Comparison of ENCODE assay signal across 8 cellular contexts in genomic region chr17:80991645-80992076, GRCh38. TPM values are rescaled to one million over a fixed set of nuclear protein-coding genes. Genes with fewer than 3 reads are reported as not detected.
DNase-seq lines count a peak whose midpoint lies in the region; ATAC-seq and TF ChIP-seq lines count a peak whose summit lies in the region.

TSS of gene CHMP6 (plus strand) at chr17:80991841. CDS start at chr17:80991919, 78 bp downstream.

- no peak within 1 kb of the TSS for H2BK12ac ChIP-seq in H9 (ENCODE audit: insufficient read length, low read depth, low read length)

- H3K27me3 Mint-ChIP-seq in H9 (ENCODE audit: low read depth), result peaks cover 33% of the 10 kb centered on the region

- H3K4me3 ChIP-seq in effector memory CD4-positive, alpha-beta T cell (ENCODE audit: insufficient read depth, low read depth, low read length, poor library complexity, severe bottlenecking), result peak within 1 kb of the TSS; percentile 78

- no peak within 1 kb of the TSS for H3K27ac ChIP-seq in H9 (ENCODE audit: insufficient read length, low read depth, low read length)
- H3K27ac ChIP-seq in effector memory CD4-positive, alpha-beta T cell (ENCODE audit: insufficient read depth, low read length, poor library complexity, severe bottlenecking), result peak within 1 kb of the TSS; percentile 81

- POLR2A ChIA-PET in activated CD8-positive, alpha-beta memory T cell treated with anti-CD3 and anti-CD28 coated beads for 36 hours (lab: Charles Lee), result interaction anchor here (1.0 to 1.3 kb wide), 2 partner anchors 27 to 231 kb away, joined by 3 to 5 read pairs; partner anchors contain the start of gene CEP131

- WGBS in H9 (ENCODE audit: extremely low coverage, insufficient read length, low lambda C conversion rate), result no CpG with 5 or more reads among the region's 66 CpGs

- no peaks in the 10 kb centered on the region for H3K79me2 ChIP-seq in H9 (ENCODE audit: insufficient read depth, low read length)

- no peak for ATAC-seq in HG03439 (IDR thresholded peaks at IDR 0.05; ENCODE audit: unreplicated experiment)

- H3K4me1 Mint-ChIP-seq in H9, result peaks cover 8 to 14% of the 10 kb centered on the region in 2 experiments

- TF ChIP-seq CTCF in H9 (conservative IDR thresholded peaks at IDR 0.05), result no peak; the same call in 2 of the 3 replicates

- H4K8ac ChIP-seq in H9 (replicated peaks; ENCODE audit: insufficient read length, low read depth, low read length), result no peak within 1 kb of the TSS

- H3K36me3 Mint-ChIP-seq in H9 (ENCODE audit: insufficient read depth in 1 of 3, low read depth in 3 of 3), result peaks cover 5 to 16% (median 15%) of the 10 kb centered on the region in 3 experiments; a peak in 6 of 7 replicates

- peak; percentile 12 for DNase-seq in DMS 273 treated with DMSO at 0.1 percent for 48 hours (lab: John Stamatoyannopoulos, UW)
- peak; percentile 77 for DNase-seq in H9
- peak; percentile 56 for DNase-seq in NCI-H460 (ENCODE audit: extremely low read depth, low read depth)
- DNase-seq in effector memory CD4-positive, alpha-beta T cell, result peak; percentile 47 to 55 (median 50)
- DNase-seq in lung microvascular endothelial cell (ENCODE audit: low read depth in 2 of 2), result peak; percentile 84 to 90
- peak; percentile 38 to 72 (median 51) for DNase-seq in stimulated activated CD4-positive, alpha-beta T cell treated with anti-CD3 and anti-CD28 coated beads, TNF-alpha, amount 100 ng/mL, for 24 hours (ENCODE audit: low read depth in 3 of 3)

- no peak within 1 kb of the TSS for H3T11ph ChIP-seq in H9 (ENCODE audit: low read length)

- H3K4ac ChIP-seq in H9 (ENCODE audit: low read depth, low read length), result no peak within 1 kb of the TSS

- CTCF ChIA-PET in activated CD8-positive, alpha-beta memory T cell treated with anti-CD3 and anti-CD28 coated beads for 36 hours (lab: Charles Lee), result interaction anchor here (0.9 to 1.4 kb wide), 3 partner anchors 10 to 26 kb away, joined by 3 read pairs; no protein-coding TSS in a partner anchor

- H4K91ac ChIP-seq in H9 (ENCODE audit: insufficient read length, low read depth, low read length), result no peak within 1 kb of the TSS

- H2BK5ac ChIP-seq in H9 (ENCODE audit: insufficient read length, low read length), result no peak within 1 kb of the TSS

- peak within 1 kb of the TSS; percentile 65 to 78 for H3K4me3 Mint-ChIP-seq in H9

- H3K27ac Mint-ChIP-seq in H9, result no peak within 1 kb of the TSS

- H2AFZ ChIP-seq in H9 (ENCODE audit: low read length), result no peak within 1 kb of the TSS

- H3K23me2 ChIP-seq in H9 (ENCODE audit: insufficient read length, low read depth, low read length, poor library complexity, severe bottlenecking), result peaks cover 10% of the 10 kb centered on the region

- peak within 1 kb of the TSS; percentile 60 for H3K4me2 ChIP-seq in H9 (ENCODE audit: insufficient read depth, insufficient read length, low read length)

- H3K14ac ChIP-seq in H9 (ENCODE audit: insufficient read depth, low read length), result no peak within 1 kb of the TSS

- H3K23ac ChIP-seq in H9 (ENCODE audit: insufficient read length, low read depth, low read length), result no peak within 1 kb of the TSS

- no peaks in the 10 kb centered on the region for H3K9me3 ChIP-seq in H9 (ENCODE audit: control insufficient read depth, low read depth, low read length)
- no peaks in the 10 kb centered on the region for H3K9me3 ChIP-seq in effector memory CD4-positive, alpha-beta T cell (ENCODE audit: control insufficient read depth, low read length)

- no peak within 1 kb of the TSS for H2BK120ac ChIP-seq in H9 (ENCODE audit: low read depth, low read length, poor library complexity, severe bottlenecking)

- no peaks in the 10 kb centered on the region for H3K27me3 ChIP-seq in H9 (ENCODE audit: insufficient read depth, low read length)
- no peaks in the 10 kb centered on the region for H3K27me3 ChIP-seq in effector memory CD4-positive, alpha-beta T cell (replicated peaks; ENCODE audit: control insufficient read depth, insufficient read depth, low read length, poor library complexity, severe bottlenecking)

- H2BK15ac ChIP-seq in H9 (ENCODE audit: low read depth, low read length), result no peak within 1 kb of the TSS

- peaks cover 16% of the 10 kb centered on the region for H3K36me3 ChIP-seq in effector memory CD4-positive, alpha-beta T cell (ENCODE audit: control insufficient read depth, insufficient read depth, low read length)

- no peak within 1 kb of the TSS for H3K18ac ChIP-seq in H9 (ENCODE audit: insufficient read length, low read depth, low read length)

- H2AK5ac ChIP-seq in H9 (ENCODE audit: insufficient read length, low read length), result no peak within 1 kb of the TSS

- no peak within 1 kb of the TSS for H4K5ac ChIP-seq in H9 (ENCODE audit: insufficient read length, low read depth, low read length)

- H3K9ac ChIP-seq in H9 (ENCODE audit: extremely low read depth, insufficient read length, low read length), result peak within 1 kb of the TSS; percentile 10

- no peaks in the 10 kb centered on the region for H4K20me1 ChIP-seq in H9 (ENCODE audit: control insufficient read depth, insufficient read depth, insufficient read length)

- H3K9me3 Mint-ChIP-seq in H9, result no peaks in the 10 kb centered on the region

- no peaks in the 10 kb centered on the region for H3K79me1 ChIP-seq in H9 (ENCODE audit: insufficient read depth, low read depth, low read length, poor library complexity, severe bottlenecking)

- no peak within 1 kb of the TSS for H3K56ac ChIP-seq in H9 (ENCODE audit: insufficient read length, low read depth, low read length)

- no peaks in the 10 kb centered on the region for H3K4me1 ChIP-seq in H9 (ENCODE audit: insufficient read depth, low read length)
- H3K4me1 ChIP-seq in effector memory CD4-positive, alpha-beta T cell (ENCODE audit: control insufficient read depth, insufficient read depth, low read length, poor library complexity, severe bottlenecking), result peaks cover 28% of the 10 kb centered on the region

- H2BK20ac ChIP-seq in H9 (ENCODE audit: low read depth, low read length, poor library complexity, severe bottlenecking), result no peak within 1 kb of the TSS

RNA-seq across cellular contexts. Expression of gene CHMP6, which starts in this region (rescaled TPM):
- total RNA-seq in H9 (2021), result 23.4 and 25.0 TPM in 2 replicates
- 7.3 and 7.6 TPM in 2 replicates for total RNA-seq in NCI-H460 (2014; rRNA removed; shearing (Covaris generic))
- 20.5 and 23.0 TPM in 2 replicates for polyA plus RNA-seq in NCI-H460 (2014; cell fraction: nucleus; rRNA removed)
- total RNA-seq in activated CD8-positive, alpha-beta memory T cell treated with anti-CD3 and anti-CD28 coated beads for 36 hours, result 10 to 100 TPM; 25.6 TPM
- 12.4 and 14.5 TPM in 2 replicates for total RNA-seq in lung microvascular endothelial cell

Comparison
In these comparisons a context has a peak if more than half of its experiments do, and no peak if none do; other contexts are left out.
1. DNase-seq: peak in every context shown above with its lines; median percentile 87 in lung microvascular endothelial cell; 77 in H9; 56 in NCI-H460; 51 in stimulated activated CD4-positive, alpha-beta T cell treated with anti-CD3 and anti-CD28 coated beads, TNF-alpha, amount 100 ng/mL, for 24 hours; 50 in effector memory CD4-positive, alpha-beta T cell; 12 in DMS 273 treated with DMSO at 0.1 percent for 48 hours.